8 cellular contexts compared by ENCODE assay signal in genomic region chr14:22549981-22550670, GRCh38. TPM values are rescaled to one million over a fixed set of nuclear protein-coding genes. Genes with fewer than 3 reads are reported as not detected.
A peak's percentile ranks its signal among the peaks of the same experiment; 100 is the strongest.
DNase-seq lines count a peak whose midpoint lies in the region; ATAC-seq and TF ChIP-seq lines count a peak whose summit lies in the region.

No MANE protein-coding gene starts in this region.

- peaks cover 71% of the 10 kb centered on the region for H3K4me1 Mint-ChIP-seq in chondrocyte (ENCODE audit: low read depth)

- ATAC-seq in GM18511 (IDR thresholded peaks at IDR 0.05; ENCODE audit: unreplicated experiment) = peak; percentile 73
- ATAC-seq in HG02884 (IDR thresholded peaks at IDR 0.05; ENCODE audit: unreplicated experiment) = peak; percentile 70
- ATAC-seq in SK-N-SH treated with all-trans-retinoic acid at 6 μM for 48 hours = peak; percentile 76

- DNase-seq in chondrocyte (ENCODE audit: low spot score) (no peak), NCI-H69 (lab: John Stamatoyannopoulos, UW) (no peak), SW480 (ENCODE audit: low spot score) (no peak), hepatic stellate cell (ENCODE audit: low spot score) (no peak)
- peak; percentile 50 to 72 (median 68) for DNase-seq in stimulated activated CD4-positive, alpha-beta T cell treated with anti-CD3 and anti-CD28 coated beads, TNF-alpha, amount 100 ng/mL, for 24 hours (ENCODE audit: low read depth in 3 of 3)

- no peaks in the 10 kb centered on the region for H3K36me3 Mint-ChIP-seq in chondrocyte (ENCODE audit: low read depth)

- no peak overlapping the region for H3K4me3 Mint-ChIP-seq in chondrocyte (ENCODE audit: unreplicated experiment)

- TF ChIP-seq CTCF in chondrocyte (IDR thresholded peaks at IDR 0.05) = no peak

- peak overlapping the region; percentile 69 for H3K27ac Mint-ChIP-seq in chondrocyte (ENCODE audit: unreplicated experiment)

- no peaks in the 10 kb centered on the region for H3K27me3 Mint-ChIP-seq in chondrocyte (ENCODE audit: low read depth)

- H3K9me3 Mint-ChIP-seq in chondrocyte (ENCODE audit: low read depth) = no peaks in the 10 kb centered on the region

TF ChIP-seq in SK-N-SH treated with all-trans-retinoic acid at 6 μM for 48 hours, 23 proteins besides CTCF, POLR2A, EP300 and RAD21:
- TF ChIP-seq PPARA (CRISPR knock-in tag; IDR thresholded peaks at IDR 0.05; ENCODE audit: borderline replicate concordance) (no peak), TSHZ2 (CRISPR knock-in tag; IDR thresholded peaks at IDR 0.05) (no peak), ZNF70 (CRISPR knock-in tag; IDR thresholded peaks at IDR 0.05) (no peak), RARB (CRISPR knock-in tag; IDR thresholded peaks at IDR 0.05) (no peak), TOX (CRISPR knock-in tag; IDR thresholded peaks at IDR 0.05; ENCODE audit: borderline replicate concordance) (no peak), ISL1 (CRISPR knock-in tag; IDR thresholded peaks at IDR 0.05) (no peak), CREB5 (CRISPR knock-in tag; IDR thresholded peaks at IDR 0.05; ENCODE audit: low read depth) (no peak), ZC3H10 (CRISPR knock-in tag; IDR thresholded peaks at IDR 0.05) (no peak), SNAI2 (CRISPR knock-in tag; IDR thresholded peaks at IDR 0.05) (no peak), CSRNP3 (CRISPR knock-in tag; IDR thresholded peaks at IDR 0.05) (no peak)

RNA-seq across cellular contexts. Expression of gene DAD1, which starts 38.9 kb away (rescaled TPM):
- 248 to 266 TPM (median 253 TPM) in 3 replicates for total RNA-seq in chondrocyte

RNA-seq across cellular contexts. Expression of gene ABHD4, which starts 48.0 kb away (rescaled TPM):
- 52.1 to 89.9 TPM (median 88.0 TPM) in 3 replicates for total RNA-seq in chondrocyte

Comparison
In these comparisons a context has a peak if more than half of its experiments do, and no peak if none do; other contexts are left out.
1. DNase-seq: peak in stimulated activated CD4-positive, alpha-beta T cell treated with anti-CD3 and anti-CD28 coated beads, TNF-alpha, amount 100 ng/mL, for 24 hours (3 of 3); none in chondrocyte (single experiment), NCI-H69 (single experiment), SW480 (single experiment) and hepatic stellate cell (single experiment).
2. Peak in every context shown above with its lines, with median percentiles within 50 percentile points of each other: ATAC-seq.